Comparison of ENCODE assay signal across 26 cellular contexts in genomic region chr9:134635431-134636141, GRCh38. TPM values are rescaled to one million over a fixed set of nuclear protein-coding genes. Genes with fewer than 3 reads are reported as not detected.
DNase-seq lines count a peak whose midpoint lies in the region; ATAC-seq, FAIRE-seq and TF ChIP-seq lines count a peak whose summit lies in the region.
"Had no signal": no experiment of that assay in that cellular context is flagged by ENCODE, and none has a peak within 500 bp of the region (broad histone marks: within the 10 kb centered on the region; RNA-seq: fewer than 3 reads in every experiment).

No MANE protein-coding gene starts in this region.

- peaks cover 0 to 14% (median 4%) of the 10 kb centered on the region in 11 experiments; a peak in 5 of 22 replicates for H3K9me3 ChIP-seq in BLaER1 treated with 17β-estradiol and CSF1 and Interleukin-3, amounts not matched to agents 10 nM and 100 nM (replicated peaks in 1 of 11)
- H3K9me3 ChIP-seq in H1 (ENCODE audit: insufficient read depth in 2 of 2, low read depth in 1 of 2, low read length in 1 of 2) (no peaks in the 10 kb centered on the region), right lobe of liver (no peaks in the 10 kb centered on the region)
- H3K9me3 ChIP-seq: body of pancreas, testis had no signal

- H4K20me1 ChIP-seq in BLaER1 treated with 17β-estradiol and CSF1 and Interleukin-3, amounts not matched to agents 10 nM and 100 nM = peaks cover 0 to 8% (median 0%) of the 10 kb centered on the region in 11 experiments; a peak in 1 of 22 replicates
- H4K20me1 ChIP-seq in H1 (replicated peaks in 1 of 2; ENCODE audit: control insufficient read depth in 1 of 2, insufficient read depth in 2 of 2, low read length in 2 of 2) = no peaks in the 10 kb centered on the region

- intact Hi-C loops in right lobe of liver (cut with DNase I) (no loop called here), sciatic nerve (cut with DNase I) (no loop called here)

- H3K14ac ChIP-seq in H1 (ENCODE audit: insufficient read length) = no peak overlapping the region

- no peak for TF ChIP-seq RAD21 in H1 (IDR thresholded peaks at IDR 0.05 in 1 of 2, conservative IDR thresholded peaks at IDR 0.05 in 1 of 2; ENCODE audit: low read depth in 2 of 2, low read length in 2 of 2)

- H2BK120ac ChIP-seq in H1 (replicated peaks; ENCODE audit: low read depth, low read length) = no peak overlapping the region

- H3K56ac ChIP-seq in H1 (replicated peaks; ENCODE audit: insufficient read length, low read depth, low read length) = no peak overlapping the region

- DNase-seq in H1 (ENCODE audit: low read depth in 1 of 2, low spot score in 2 of 2) = no peak
- peak in 2 of 3 donors; percentile 5 to 37 for DNase-seq in right lobe of liver
- DNase-seq in sciatic nerve (ENCODE audit: low spot score) = peak; percentile 49
- no peak for DNase-seq in kidney glomerular epithelial cell (lab: John Stamatoyannopoulos, UW)
- no peak for DNase-seq in omental fat pad (ENCODE audit: low spot score)
- DNase-seq: activated CD4-positive, alpha-beta memory T cell treated with anti-CD3 and anti-CD28 coated beads for 36 hours; activated gamma-delta T cell; CD4-positive, CD25-positive, alpha-beta regulatory T cell; effector memory CD4-positive, alpha-beta T cell; foreskin fibroblast; HCEC 1CT; NCI-H1105; NCI-H2081; NCI-H446; nucleus accumbens; SIG-M5; stimulated activated CD4-positive, alpha-beta T cell treated with anti-CD3 and anti-CD28 coated beads, Interleukin-12 subunit alpha, Interleukin-12 subunit beta, amount 100 ng/mL, for 4 hours; stimulated activated CD4-positive, alpha-beta T cell treated with anti-CD3 and anti-CD28 coated beads, Interleukin-4, amount 100 ng/mL, for 4 hours; stimulated activated naive CD4-positive, alpha-beta T cell; testis had no signal

- H2BK12ac ChIP-seq in H1 (ENCODE audit: low read depth, low read length) = 0 out of 2 replicates have a peak overlapping the region, but pooled peaks have one; percentile 17

- no peaks in the 10 kb centered on the region for H3K79me2 ChIP-seq in H1 (ENCODE audit: control insufficient read depth in 1 of 2, insufficient read depth in 2 of 2, low read length in 2 of 2)
- H3K79me2 ChIP-seq: hepatocyte had no signal

- H2AK5ac ChIP-seq in H1 (ENCODE audit: low read depth, low read length) = 0 out of 2 replicates have a peak overlapping the region, but pooled peaks have one; percentile 24

- no peak overlapping the region for H3K18ac ChIP-seq in H1 (ENCODE audit: extremely low read depth, low read length)

- no peak overlapping the region for H4K91ac ChIP-seq in H1 (replicated peaks; ENCODE audit: insufficient read length, low read length)

- H4K8ac ChIP-seq in H1 (ENCODE audit: extremely low read depth, insufficient read depth, low read length) = no peak overlapping the region

- H2BK5ac ChIP-seq in H1 (ENCODE audit: low read depth, low read length) = no peak overlapping the region

- H2AFZ ChIP-seq in H1 (ENCODE audit: low read length) = no peak overlapping the region
- H2AFZ ChIP-seq: hepatocyte had no signal

- H3K4me1 ChIP-seq in BLaER1 treated with 17β-estradiol and CSF1 and Interleukin-3, amounts not matched to agents 10 nM and 100 nM = peaks cover 26 to 99% (median 87%) of the 10 kb centered on the region in 10 experiments
- H3K4me1 ChIP-seq in H1 (replicated peaks in 1 of 4; ENCODE audit: control insufficient read depth in 3 of 4, insufficient read depth in 4 of 4, low read length in 3 of 4) = peaks cover 0 to 6% (median under 1%) of the 10 kb centered on the region in 4 experiments; a peak in 5 of 7 replicates
- H3K4me1 ChIP-seq in right lobe of liver = no peaks in the 10 kb centered on the region
- H3K4me1 ChIP-seq: body of pancreas, testis had no signal

- peak overlapping the region in 9 of 11 experiments; percentile 25 to 70 (median 61); a peak in 17 of 22 replicates for H3K4me2 ChIP-seq in BLaER1 treated with 17β-estradiol and CSF1 and Interleukin-3, amounts not matched to agents 10 nM and 100 nM
- no peak overlapping the region for H3K4me2 ChIP-seq in H1 (ENCODE audit: insufficient read depth in 1 of 2, low read depth in 2 of 2, low read length in 2 of 2)
- H3K4me2 ChIP-seq: hepatocyte had no signal

- H3K23ac ChIP-seq in H1 (ENCODE audit: insufficient read length) = no peak overlapping the region

- TF ChIP-seq EP300 in H1 (IDR thresholded peaks at IDR 0.05; ENCODE audit: borderline replicate concordance in 1 of 2, low read depth in 2 of 2, low read length in 2 of 2) = no peak

- no peak for ATAC-seq in right lobe of liver
- no peak for ATAC-seq in sciatic nerve
- no peak for ATAC-seq in HG03196 (IDR thresholded peaks at IDR 0.05; ENCODE audit: unreplicated experiment)
- ATAC-seq in omental fat pad (ENCODE audit: low FRiP score) = no peak
- ATAC-seq: activated CD4-positive, CD25-positive, alpha-beta regulatory T cell treated with anti-CD3 and anti-CD28 coated beads, Interleukin-2, amount 50 U/mL, for 24 hours; body of pancreas had no signal

- H3K27ac ChIP-seq in BLaER1 treated with 17β-estradiol and CSF1 and Interleukin-3, amounts not matched to agents 10 nM and 100 nM = peak overlapping the region in 3 of 11 experiments; percentile 21 to 47 (median 40); a peak in 5 of 22 replicates
- no peak overlapping the region for H3K27ac ChIP-seq in H1 (ENCODE audit: low read depth, low read length)
- no peak overlapping the region for H3K27ac ChIP-seq in right lobe of liver
- H3K27ac ChIP-seq: body of pancreas, hepatocyte, testis had no signal

- 91% methylated on average over 14 of the region's 15 CpGs; no CpG with 5 or more reads in 1 of the 2 experiments for WGBS in H1 (ENCODE audit: extremely low coverage in 1 of 2, insufficient coverage in 1 of 2, insufficient read length in 1 of 2, insufficient replicate concordance in 2 of 2, low coverage in 1 of 2, low lambda C conversion rate in 2 of 2, missing lambda C conversion rate in 1 of 2), 2 experiments
- WGBS in right lobe of liver (ENCODE audit: insufficient coverage, low coverage, low lambda C conversion rate, missing lambda C conversion rate) = 73% methylated on average over 5 of the region's 15 CpGs

- CTCF ChIA-PET in H1 (lab: Charles Lee; ENCODE audit: partially characterized antibody) = interaction anchor here (0.7 to 1.3 kb wide), 4 partner anchors 10 to 186 kb away, joined by 3 to 4 read pairs (median 4); no protein-coding TSS in a partner anchor

- no peaks in the 10 kb centered on the region; the same call in 1 of the 2 replicates for H3K23me2 ChIP-seq in H1 (ENCODE audit: low read depth, low read length)

- TF ChIP-seq CTCF in H1 (IDR thresholded peaks at IDR 0.05; ENCODE audit: control extremely low read depth in 1 of 3, insufficient read depth in 1 of 3, low read depth in 1 of 3, low read length in 3 of 3) = no peak
- no peak for TF ChIP-seq CTCF in right lobe of liver (IDR thresholded peaks at IDR 0.05)
- TF ChIP-seq CTCF in omental fat pad (IDR thresholded peaks at IDR 0.05) = no peak

- no peak overlapping the region for H4K5ac ChIP-seq in H1 (ENCODE audit: insufficient read length, low read depth, low read length)

- TF ChIP-seq POLR2A in H1 (IDR thresholded peaks at IDR 0.05; ENCODE audit: control extremely low read depth in 1 of 2, low read depth in 2 of 2, low read length in 2 of 2) = no peak
- no peak for TF ChIP-seq POLR2A in right lobe of liver (IDR thresholded peaks at IDR 0.05)

- POLR2A ChIA-PET in H1 (lab: Charles Lee; ENCODE audit: partially characterized antibody) = interaction anchor here (0.6 kb wide), 1 partner anchor 84 kb away, joined by 3 read pairs; no protein-coding TSS in a partner anchor

- no peak overlapping the region for H3K9ac ChIP-seq in BLaER1 treated with 17β-estradiol and CSF1 and Interleukin-3, amounts not matched to agents 10 nM and 100 nM
- H3K9ac ChIP-seq in H1 (replicated peaks in 1 of 4; ENCODE audit: extremely low read depth in 1 of 4, low read depth in 3 of 4, low read length in 3 of 4) = no peak overlapping the region

- H3K4me3 ChIP-seq in BLaER1 treated with 17β-estradiol and CSF1 and Interleukin-3, amounts not matched to agents 10 nM and 100 nM = no peak overlapping the region
- H3K4me3 ChIP-seq in H1 (ENCODE audit: extremely low read depth in 1 of 4, insufficient read depth in 2 of 4, low read depth in 3 of 4, low read length in 4 of 4) (no peak overlapping the region), right lobe of liver (no peak overlapping the region)
- H3K4me3 ChIP-seq: body of pancreas, hepatocyte, testis had no signal

- H2BK20ac ChIP-seq in H1 (ENCODE audit: low read length) = no peak overlapping the region

- H3K27me3 ChIP-seq in BLaER1 treated with 17β-estradiol and CSF1 and Interleukin-3, amounts not matched to agents 10 nM and 100 nM = peaks cover 0 to 30% (median 0%) of the 10 kb centered on the region in 11 experiments; a peak in 5 of 22 replicates
- H3K27me3 ChIP-seq in H1 (replicated peaks in 1 of 4; ENCODE audit: control insufficient read depth in 3 of 4, extremely low read depth in 1 of 4, insufficient read depth in 3 of 4, low read length in 3 of 4) (no peaks in the 10 kb centered on the region; a peak in 1 of 7 replicates), right lobe of liver (no peaks in the 10 kb centered on the region)
- H3K27me3 ChIP-seq: body of pancreas, hepatocyte, testis had no signal

- H3K36me3 ChIP-seq in BLaER1 treated with 17β-estradiol and CSF1 and Interleukin-3, amounts not matched to agents 10 nM and 100 nM = no peaks in the 10 kb centered on the region
- no peaks in the 10 kb centered on the region for H3K36me3 ChIP-seq in H1 (ENCODE audit: control insufficient read depth in 2 of 4, insufficient read depth in 4 of 4, low read length in 3 of 4)
- H3K36me3 ChIP-seq in right lobe of liver = no peaks in the 10 kb centered on the region

- no peaks in the 10 kb centered on the region for H3K79me1 ChIP-seq in H1 (ENCODE audit: low read depth, low read length)

- no peak overlapping the region for H2BK15ac ChIP-seq in H1 (ENCODE audit: low read length)

- no peak for FAIRE-seq in H1 (lab: Jason Lieb, UNC)
- FAIRE-seq: GM12892 had no signal

- H3K4ac ChIP-seq in H1 (replicated peaks; ENCODE audit: insufficient read length, low read depth, low read length) = no peak overlapping the region

TF ChIP-seq in H1, 55 proteins besides CTCF, POLR2A, EP300 and RAD21:
- TF ChIP-seq HDAC2 (IDR thresholded peaks at IDR 0.05; ENCODE audit: borderline replicate concordance in 1 of 2, low read depth in 2 of 2, low read length in 2 of 2) (no peak), MAFK (IDR thresholded peaks at IDR 0.05; ENCODE audit: low read depth, low read length) (peak; percentile 55; the same call in 1 of the 2 replicates)

RNA-seq across cellular contexts. Expression of gene COL5A1, which starts 6.0 kb away (rescaled TPM):
- 10.5 and 12.0 TPM in 2 replicates for total RNA-seq in H1 (2021; fragmentation: NEBNext Ultra II Directional; extraction: Animal tissue kit (Norgen Biotek cat#: 25700))
- polyA plus RNA-seq in H1 (2011; rRNA removed) = 3.8 and 6.2 TPM in 2 replicates
- 4.1 TPM for polyA plus RNA-seq in H1 (2011; cell fraction: cytosol; rRNA removed)
- polyA plus RNA-seq in H1 (2011; cell fraction: nucleus; rRNA removed) = 39.3 TPM
- 8.9 to 12.1 TPM (median 11.0 TPM) in 4 replicates for polyA plus RNA-seq in H1 (2012, experiment 1 of 2)
- 6.1 TPM for polyA plus RNA-seq in H1 (2012, experiment 2 of 2)
- polyA plus RNA-seq in H1 (2013, experiment 1 of 2) = 11.8 TPM
- polyA plus RNA-seq in H1 (2013, experiment 2 of 2) = 9.6 TPM
- 4.7 and 5.2 TPM in 2 replicates for polyA minus RNA-seq in H1 (2011; rRNA and poly(A)+ RNA removed)
- 6.1 TPM for polyA minus RNA-seq in H1 (2011; cell fraction: cytosol; rRNA and poly(A)+ RNA removed)
- 12.3 TPM for polyA minus RNA-seq in H1 (2011; cell fraction: nucleus; rRNA and poly(A)+ RNA removed)
- total RNA-seq in right lobe of liver = 10 to 100 TPM in 2 of 6 experiments, 1 to 10 TPM in 4; 1.5 to 17.0 (median 7.7) TPM
- 79.4 TPM for total RNA-seq in sciatic nerve
- 10 to 100 TPM; 13.3 to 55.0 (median 27.0) TPM for total RNA-seq in omental fat pad

Comparison
In these comparisons a context has a peak if more than half of its experiments do, and no peak if none do; other contexts are left out.
1. H3K4me2 ChIP-seq: peak in BLaER1 treated with 17β-estradiol and CSF1 and Interleukin-3, amounts not matched to agents 10 nM and 100 nM (9 of 11); none in H1 (0 of 2).
2. DNase-seq: peak in right lobe of liver (2 of 3) and sciatic nerve (single experiment); none in H1 (0 of 2), kidney glomerular epithelial cell (single experiment) and omental fat pad (single experiment).